ENCODE assay signal across 5 cellular contexts in genomic region chr19:50195224-50195623, GRCh38. TPM values are rescaled to one million over a fixed set of nuclear protein-coding genes. Genes with fewer than 3 reads are reported as not detected.
"Had no signal": no experiment of that assay in that cellular context is flagged by ENCODE, and none has a peak within 500 bp of the region (broad histone marks: within the 10 kb centered on the region; RNA-seq: fewer than 3 reads in every experiment).

No MANE protein-coding gene starts in this region.

- H3K9me3 ChIP-seq: HAP-1 had no signal

- DNase-seq: IMR-90 had no signal

- H3K4me1 Mint-ChIP-seq: GM23338 had no signal

- H3K4me1 ChIP-seq: HAP-1 had no signal

- H3K36me3 ChIP-seq: HAP-1 had no signal

- H3K27ac Mint-ChIP-seq: GM23338 had no signal

- H3K4me3 Mint-ChIP-seq: GM23338 had no signal

- H3K4me3 ChIP-seq: GM23338, HAP-1, K562 had no signal

RNA-seq across cellular contexts. Expression of gene MYH14, which starts 8.2 kb away (rescaled TPM):
- total RNA-seq: IMR-90 had no signal

RNA-seq across cellular contexts. Expression of gene IZUMO2, which starts 32.1 kb away (rescaled TPM):
- total RNA-seq: HT-29, IMR-90, K562 had no signal
